In genomic region chrX:126164689-126165400, GRCh38 we compare ENCODE assay signal across 1 cellular context.
TF ChIP-seq lines count a peak whose summit lies in the region.

No MANE protein-coding gene starts in this region.

TF ChIP-seq in GM23338, 12 proteins besides CTCF, POLR2A, EP300 and RAD21 (continued from another document):
- TF ChIP-seq ZNF462 (CRISPR knock-in tag; IDR thresholded peaks at IDR 0.05) (no peak), REST (IDR thresholded peaks at IDR 0.05; ENCODE audit: unreplicated experiment) (no peak), JUNB (IDR thresholded peaks at IDR 0.05; ENCODE audit: unreplicated experiment) (no peak), ZNF331 (CRISPR knock-in tag; IDR thresholded peaks at IDR 0.05; ENCODE audit: low read depth) (no peak)
